ENCODE assay signal across 8 cellular contexts in the genomic region with DNA sequence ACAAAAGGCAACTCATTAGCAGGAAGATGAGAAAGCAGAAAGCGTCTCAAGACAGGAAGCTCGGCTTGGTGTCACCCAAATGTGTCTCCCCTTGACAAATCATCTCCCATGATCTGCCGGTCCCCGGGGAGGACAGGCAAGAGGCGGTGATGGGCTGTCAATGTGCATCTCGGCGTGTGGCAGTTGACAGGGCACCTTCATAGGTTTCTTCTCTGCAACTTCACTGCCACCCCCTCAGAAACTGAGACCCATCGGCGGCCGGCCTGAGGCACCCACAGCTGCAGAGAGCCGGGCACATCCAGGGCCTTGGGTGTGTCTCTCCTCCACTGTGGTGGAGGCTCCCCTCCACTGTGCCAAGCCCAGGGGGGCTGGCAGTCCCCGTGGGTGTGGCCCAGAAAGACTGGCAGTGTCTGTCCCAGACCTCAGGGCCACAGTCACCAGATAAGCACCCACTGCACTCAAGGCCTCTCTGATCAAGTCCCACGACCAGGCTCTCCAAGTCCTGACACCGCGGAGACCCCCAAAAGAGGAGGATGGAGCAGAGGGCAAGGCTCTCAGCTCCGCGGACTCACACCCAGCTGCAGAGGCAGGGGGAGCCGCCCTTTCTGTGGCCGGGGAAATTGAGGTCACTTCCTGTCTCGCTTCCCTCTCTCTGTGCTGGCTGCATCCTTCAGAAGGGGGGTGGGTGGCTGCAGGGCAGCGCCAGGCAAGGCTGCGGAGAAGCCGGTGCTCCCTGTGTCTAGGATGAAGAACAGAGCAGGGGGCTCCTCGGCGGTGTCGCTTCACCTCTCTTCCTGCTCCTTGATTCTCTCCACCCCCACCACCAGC. TPM values are rescaled to one million over a fixed set of nuclear protein-coding genes. Genes with fewer than 3 reads are reported as not detected.
DNase-seq lines count a peak whose midpoint lies in the region; ATAC-seq and TF ChIP-seq lines count a peak whose summit lies in the region.

No MANE protein-coding gene starts in this region.

- H3K4me1 ChIP-seq in trophoblast cell (ENCODE audit: control insufficient read depth in 1 of 2, insufficient read depth in 2 of 2, low read length in 2 of 2) (peaks cover 6 to 7% of the 10 kb centered on the region in 2 experiments), hepatocyte (ENCODE audit: insufficient read depth) (no peaks in the 10 kb centered on the region)

- peak; percentile 93 for ATAC-seq in HG02623 (IDR thresholded peaks at IDR 0.05; ENCODE audit: unreplicated experiment)
- peak; percentile 91 for ATAC-seq in activated T-cell treated with anti-CD3 and anti-CD28 coated beads, Interleukin-2, amount 50 U/mL, for 72 hours (replicated peaks in 1 of 2)

- peaks cover 2% of the 10 kb centered on the region for H3K79me1 ChIP-seq in trophoblast cell (ENCODE audit: low read length)

- H2BK5ac ChIP-seq in trophoblast cell (ENCODE audit: low read depth, low read length, poor library complexity), result no peak overlapping the region

- H3K36me3 Mint-ChIP-seq in activated T-cell treated with anti-CD3 and anti-CD28 coated beads, Interleukin-2, amount 50 U/mL, for 72 hours (ENCODE audit: insufficient read depth in 2 of 2), result no peaks in the 10 kb centered on the region
- no peaks in the 10 kb centered on the region for H3K36me3 Mint-ChIP-seq in immature natural killer cell

- no peaks in the 10 kb centered on the region for H3K36me3 ChIP-seq in trophoblast cell (ENCODE audit: control insufficient read depth in 1 of 2, insufficient read depth in 2 of 2, low read length in 2 of 2)
- no peaks in the 10 kb centered on the region for H3K36me3 ChIP-seq in hepatocyte (replicated peaks; ENCODE audit: insufficient read depth, low read depth)

- no peak overlapping the region for H4K91ac ChIP-seq in trophoblast cell (ENCODE audit: low read depth, low read length)

- H2AFZ ChIP-seq in trophoblast cell (ENCODE audit: insufficient read depth, low read length, poor library complexity), result no peak overlapping the region
- H2AFZ ChIP-seq in hepatocyte, result no peak overlapping the region

- no peak overlapping the region for H3K23ac ChIP-seq in trophoblast cell (ENCODE audit: low read length)

- H3K14ac ChIP-seq in trophoblast cell (ENCODE audit: low read length), result no peak overlapping the region

- TF ChIP-seq CTCF in GM12864 (IDR thresholded peaks at IDR 0.05; ENCODE audit: low read depth, low read length, missing control alignments) (no peak), hepatocyte (IDR thresholded peaks at IDR 0.05; ENCODE audit: poor library complexity) (no peak)

- H3K9ac ChIP-seq in trophoblast cell (ENCODE audit: low read length), result no peak overlapping the region

- H3K18ac ChIP-seq in trophoblast cell (ENCODE audit: low read length), result no peak overlapping the region

- H3K9me3 ChIP-seq in trophoblast cell (ENCODE audit: insufficient read depth, low read depth, low read length) (no peaks in the 10 kb centered on the region), hepatocyte (ENCODE audit: low read depth) (no peaks in the 10 kb centered on the region)

- H2BK12ac ChIP-seq in trophoblast cell (ENCODE audit: low read length), result no peak overlapping the region

- peak overlapping the region; percentile 76 for H3K4me3 ChIP-seq in GM12864 (ENCODE audit: low read depth, low read length)
- no peak overlapping the region for H3K4me3 ChIP-seq in trophoblast cell (ENCODE audit: low read depth, low read length)
- no peak overlapping the region for H3K4me3 ChIP-seq in hepatocyte

- H3K27me3 ChIP-seq in trophoblast cell (ENCODE audit: insufficient read depth, low read length), result no peaks in the 10 kb centered on the region
- no peaks in the 10 kb centered on the region for H3K27me3 ChIP-seq in hepatocyte

- no peak overlapping the region for H2AK5ac ChIP-seq in trophoblast cell (ENCODE audit: low read length)

- H3K4me3 Mint-ChIP-seq in activated T-cell treated with anti-CD3 and anti-CD28 coated beads, Interleukin-2, amount 50 U/mL, for 72 hours, result peak overlapping the region; percentile 96
- H3K4me3 Mint-ChIP-seq in immature natural killer cell, result peak overlapping the region; percentile 86 to 93 (median 92)

- no peak overlapping the region for H4K8ac ChIP-seq in trophoblast cell (ENCODE audit: low read depth, low read length)

- H3K9me2 ChIP-seq in hepatocyte (replicated peaks; ENCODE audit: insufficient read depth), result no peaks in the 10 kb centered on the region

- H2BK120ac ChIP-seq in trophoblast cell (ENCODE audit: insufficient read depth, low read length, poor library complexity), result no peak overlapping the region

- no peak overlapping the region for H3K4ac ChIP-seq in trophoblast cell (ENCODE audit: low read depth, low read length)

- H3K27ac ChIP-seq in trophoblast cell (ENCODE audit: low read depth, low read length), result no peak overlapping the region
- no peak overlapping the region for H3K27ac ChIP-seq in hepatocyte

- no peaks in the 10 kb centered on the region for H3K9me3 Mint-ChIP-seq in activated T-cell treated with anti-CD3 and anti-CD28 coated beads, Interleukin-2, amount 50 U/mL, for 72 hours
- H3K9me3 Mint-ChIP-seq in immature natural killer cell, result no peaks in the 10 kb centered on the region

- peaks cover 44% of the 10 kb centered on the region for H3K4me1 Mint-ChIP-seq in activated T-cell treated with anti-CD3 and anti-CD28 coated beads, Interleukin-2, amount 50 U/mL, for 72 hours (ENCODE audit: low read depth)
- H3K4me1 Mint-ChIP-seq in immature natural killer cell, result peaks cover 71 to 72% of the 10 kb centered on the region in 2 donors

- no CpG with 5 or more reads among the region's 26 CpGs for WGBS in trophoblast cell (ENCODE audit: extremely low coverage, insufficient coverage, insufficient read length)
- 88% methylated on average over 26 of the region's 26 CpGs for WGBS in hepatocyte (ENCODE audit: low lambda C conversion rate, missing lambda C conversion rate)

- H3K4me2 ChIP-seq in trophoblast cell (ENCODE audit: low read length) (no peak overlapping the region), hepatocyte (no peak overlapping the region)

- no peak overlapping the region for H4K12ac ChIP-seq in trophoblast cell (ENCODE audit: low read depth, low read length)

- no peaks in the 10 kb centered on the region for H3K27me3 Mint-ChIP-seq in activated T-cell treated with anti-CD3 and anti-CD28 coated beads, Interleukin-2, amount 50 U/mL, for 72 hours (ENCODE audit: low read depth)
- peaks cover 3 to 21% (median 13%) of the 10 kb centered on the region in 3 donors for H3K27me3 Mint-ChIP-seq in immature natural killer cell (ENCODE audit: low read depth in 3 of 3)

- no peaks in the 10 kb centered on the region for H4K20me1 ChIP-seq in hepatocyte (ENCODE audit: insufficient read depth, poor library complexity, severe bottlenecking)

- H3K79me2 ChIP-seq in trophoblast cell (ENCODE audit: control insufficient read depth, insufficient read depth, low read length, poor library complexity), result no peaks in the 10 kb centered on the region
- H3K79me2 ChIP-seq in hepatocyte, result no peaks in the 10 kb centered on the region

- peak overlapping the region; percentile 98 for H3K27ac Mint-ChIP-seq in activated T-cell treated with anti-CD3 and anti-CD28 coated beads, Interleukin-2, amount 50 U/mL, for 72 hours
- peak overlapping the region; percentile 95 to 99 (median 98) for H3K27ac Mint-ChIP-seq in immature natural killer cell

- DNase-seq in GM12864 (ENCODE audit: low read depth) (peak; percentile 89), NOMO-1 treated with DMSO at 0.1 percent for 48 hours (lab: John Stamatoyannopoulos, UW; ENCODE audit: unreplicated experiment) (peak; percentile 90), immature natural killer cell (peak; percentile 88 to 89 (median 88)), trophoblast cell (no peak), hepatocyte (ENCODE audit: low spot score) (no peak)
- peak; percentile 84 to 85 for DNase-seq in activated T-cell treated with anti-CD3 and anti-CD28 coated beads, Interleukin-2, amount 50 U/mL, for 72 hours
- peak; percentile 51 to 63 (median 57) for DNase-seq in stimulated activated CD4-positive, alpha-beta T cell treated with anti-CD3 and anti-CD28 coated beads, TNF-alpha, amount 100 ng/mL, for 4 hours (ENCODE audit: low read depth in 3 of 3)

RNA-seq across cellular contexts. Expression of gene LBR, which starts 39.6 kb away (rescaled TPM):
- 100 to 1,000 TPM; 152 to 163 TPM for total RNA-seq in activated T-cell treated with anti-CD3 and anti-CD28 coated beads, Interleukin-2, amount 50 U/mL, for 72 hours
- polyA plus RNA-seq in immature natural killer cell (100 to 1,000 TPM in 2 of 3 donors, 10 to 100 TPM in 1; 100.0 to 136 (median 117) TPM), hepatocyte (29.6 and 33.3 TPM in 2 replicates)
- 46.6 and 47.2 TPM in 2 replicates for polyA plus RNA-seq in trophoblast cell (2013)
- 54.2 and 65.9 TPM in 2 replicates for total RNA-seq in hepatocyte

Comparison
In these comparisons a context has a peak if more than half of its experiments do, and no peak if none do; other contexts are left out.
1. DNase-seq: peak in GM12864 (single experiment), NOMO-1 treated with DMSO at 0.1 percent for 48 hours (single experiment), activated T-cell treated with anti-CD3 and anti-CD28 coated beads, Interleukin-2, amount 50 U/mL, for 72 hours (2 of 2), immature natural killer cell (3 of 3) and stimulated activated CD4-positive, alpha-beta T cell treated with anti-CD3 and anti-CD28 coated beads, TNF-alpha, amount 100 ng/mL, for 4 hours (3 of 3); none in trophoblast cell (0 of 2) and hepatocyte (single experiment).